ENCODE assay signal across 10 cellular contexts in genomic region chr11:3837793-3838192, GRCh38. TPM values are rescaled to one million over a fixed set of nuclear protein-coding genes. Genes with fewer than 3 reads are reported as not detected.
A peak's percentile ranks its signal among the peaks of the same experiment; 100 is the strongest.
DNase-seq lines count a peak whose midpoint lies in the region; ATAC-seq, FAIRE-seq and TF ChIP-seq lines count a peak whose summit lies in the region.
"Had no signal": no experiment of that assay in that cellular context is flagged by ENCODE, and none has a peak within 500 bp of the region (broad histone marks: within the 10 kb centered on the region; RNA-seq: fewer than 3 reads in every experiment).

No MANE protein-coding gene starts in this region.

- H3K27me3 Mint-ChIP-seq in stimulated activated memory B cell treated with anti-CD40 and anti-IgM and Interleukin-4, amounts not matched to agents 10 μg/mL and 1 μg/mL and 100 μg/mL, for 72 hours = no peaks in the 10 kb centered on the region
- H3K27me3 Mint-ChIP-seq in WTC11 (ENCODE audit: low read depth) = peaks cover 5% of the 10 kb centered on the region

- H3K4me1 Mint-ChIP-seq in stimulated activated memory B cell treated with anti-CD40 and anti-IgM and Interleukin-4, amounts not matched to agents 10 μg/mL and 1 μg/mL and 100 μg/mL, for 72 hours = peaks cover 65% of the 10 kb centered on the region
- peaks cover 60% of the 10 kb centered on the region for H3K4me1 Mint-ChIP-seq in WTC11

- DNase-seq in GM12892 (ENCODE audit: insufficient read length) (no peak), SIG-M5 treated with dmso at 0.1 percent for 504 hours (lab: John Stamatoyannopoulos, UW; ENCODE audit: unreplicated experiment) (peak; percentile 94), fibroblast of villous mesenchyme (ENCODE audit: low read depth) (peak; percentile 35), WTC11 (ENCODE audit: low spot score) (no peak), GM19240 (ENCODE audit: insufficient read length, low spot score) (no peak), HEK293T (ENCODE audit: extremely low spot score) (no peak)
- DNase-seq in central memory CD4-positive, alpha-beta T cell = no peak
- DNase-seq: activated CD4-positive, alpha-beta T cell treated with anti-CD3 and anti-CD28 coated beads, Interleukin-2, amount 50 U/mL, for 4 hours had no signal

- TF ChIP-seq POLR2A in GM12892 (IDR thresholded peaks at IDR 0.05; ENCODE audit: low read depth, low read length) = peak; percentile 57; the same call in 1 of the 2 replicates

- POLR2A ChIA-PET in WTC11 (lab: Charles Lee) = interaction anchor here (1.1 kb wide), 1 partner anchor 11 kb away, joined by 3 read pairs; no protein-coding TSS in a partner anchor
- POLR2A ChIA-PET in HEK293T (lab: Yijun Ruan, JAX) = interaction anchor here (1.8 kb wide), 1 partner anchor 18 kb away, joined by 5 read pairs; the partner anchor contains the start of gene STIM1

- peak overlapping the region; percentile 87 for H3K27ac Mint-ChIP-seq in stimulated activated memory B cell treated with anti-CD40 and anti-IgM and Interleukin-4, amounts not matched to agents 10 μg/mL and 1 μg/mL and 100 μg/mL, for 72 hours
- no peak overlapping the region for H3K27ac Mint-ChIP-seq in WTC11

- H3K4me3 Mint-ChIP-seq in stimulated activated memory B cell treated with anti-CD40 and anti-IgM and Interleukin-4, amounts not matched to agents 10 μg/mL and 1 μg/mL and 100 μg/mL, for 72 hours = peak overlapping the region; percentile 84
- no peak overlapping the region for H3K4me3 Mint-ChIP-seq in WTC11

- no peaks in the 10 kb centered on the region for H3K9me3 Mint-ChIP-seq in stimulated activated memory B cell treated with anti-CD40 and anti-IgM and Interleukin-4, amounts not matched to agents 10 μg/mL and 1 μg/mL and 100 μg/mL, for 72 hours
- H3K9me3 Mint-ChIP-seq in WTC11 = no peaks in the 10 kb centered on the region

- no peak overlapping the region for H3K4me3 ChIP-seq in fibroblast of villous mesenchyme (ENCODE audit: low read depth, low read length)

- peak; percentile 70 for FAIRE-seq in GM12892 (lab: Jason Lieb, UNC)
- FAIRE-seq: islet of Langerhans had no signal

- no peak for TF ChIP-seq CTCF in fibroblast of villous mesenchyme (IDR thresholded peaks at IDR 0.05; ENCODE audit: insufficient read depth, low read depth, low read length)
- no peak for TF ChIP-seq CTCF in WTC11 (IDR thresholded peaks at IDR 0.05)

- CTCF ChIA-PET in WTC11 (lab: Charles Lee) (interaction anchor here (0.6 to 4.7 kb wide), 6 partner anchors 12 to 235 kb away, joined by 3 to 34 read pairs (median 5); partner anchors contain the start of gene STIM1), HEK293T (lab: Yijun Ruan, JAX) (interaction anchor here (0.9 to 1.1 kb wide), 3 partner anchors 12 to 29 kb away, joined by 3 to 5 read pairs (median 5); no protein-coding TSS in a partner anchor)

- no peak for ATAC-seq in stimulated activated memory B cell treated with anti-CD40 and anti-IgM and Interleukin-4, amounts not matched to agents 10 μg/mL and 1 μg/mL and 100 μg/mL, for 72 hours
- no peak for ATAC-seq in WTC11

- H3K36me3 Mint-ChIP-seq in stimulated activated memory B cell treated with anti-CD40 and anti-IgM and Interleukin-4, amounts not matched to agents 10 μg/mL and 1 μg/mL and 100 μg/mL, for 72 hours = peaks cover 50% of the 10 kb centered on the region
- H3K36me3 Mint-ChIP-seq in WTC11 = no peaks in the 10 kb centered on the region

TF ChIP-seq in WTC11, 78 proteins besides CTCF, POLR2A, EP300 and RAD21 (continues in another document):
- TF ChIP-seq PRDM15 (CRISPR knock-in tag; IDR thresholded peaks at IDR 0.05) (no peak), MYBL2 (CRISPR knock-in tag; IDR thresholded peaks at IDR 0.05) (no peak), E2F5 (CRISPR knock-in tag; IDR thresholded peaks at IDR 0.05) (no peak)

TF ChIP-seq in HEK293T, 16 proteins besides CTCF, POLR2A, EP300 and RAD21:
- TF ChIP-seq ZNF384 (IDR thresholded peaks at IDR 0.05) (no peak), FOXK2 (IDR thresholded peaks at IDR 0.05) (no peak), TARDBP (IDR thresholded peaks at IDR 0.05) (no peak), PKNOX1 (IDR thresholded peaks at IDR 0.05) (no peak), L3MBTL2 (conservative IDR thresholded peaks at IDR 0.05) (no peak), FOXA1 (IDR thresholded peaks at IDR 0.05) (no peak), FOXM1 (IDR thresholded peaks at IDR 0.05; ENCODE audit: borderline replicate concordance) (no peak), LEF1 (IDR thresholded peaks at IDR 0.05; ENCODE audit: borderline replicate concordance) (no peak), ELF4 (IDR thresholded peaks at IDR 0.05) (no peak), BHLHE40 (IDR thresholded peaks at IDR 0.05; ENCODE audit: borderline replicate concordance) (no peak), SUZ12 (IDR thresholded peaks at IDR 0.05) (no peak), CTBP1 (IDR thresholded peaks at IDR 0.05; ENCODE audit: borderline replicate concordance) (no peak), HDGF (IDR thresholded peaks at IDR 0.05; ENCODE audit: borderline replicate concordance) (no peak), SP1 (IDR thresholded peaks at IDR 0.05) (no peak), NFRKB (IDR thresholded peaks at IDR 0.05) (no peak), ARNT (IDR thresholded peaks at IDR 0.05) (no peak)

RNA-seq across cellular contexts. Expression of gene RHOG, which starts 3.0 kb away (rescaled TPM):
- polyA plus RNA-seq in GM12892 (2012; ENCODE audit: missing spikeins) = 61.8 TPM
- total RNA-seq in fibroblast of villous mesenchyme (9.0 and 9.5 TPM in 2 replicates), WTC11 (2021) (28.8 to 33.6 TPM (median 28.8 TPM) in 3 replicates)

RNA-seq across cellular contexts. Expression of gene STIM1, which starts 17.7 kb away (rescaled TPM):
- 25.2 TPM for polyA plus RNA-seq in GM12892 (2012; ENCODE audit: missing spikeins)
- 27.4 and 36.7 TPM in 2 replicates for total RNA-seq in fibroblast of villous mesenchyme
- 17.0 to 18.0 TPM (median 17.4 TPM) in 3 replicates for total RNA-seq in WTC11 (2021)

RNA-seq across cellular contexts. Expression of gene PGAP2, which starts 29.4 kb away (rescaled TPM):
- polyA plus RNA-seq in GM12892 (2012; ENCODE audit: missing spikeins) = 24.1 TPM
- 7.4 and 8.2 TPM in 2 replicates for total RNA-seq in fibroblast of villous mesenchyme
- 38.2 to 43.0 TPM (median 40.7 TPM) in 3 replicates for total RNA-seq in WTC11 (2021)

RNA-seq across cellular contexts. Expression of gene NUP98, which starts 40.4 kb away (rescaled TPM):
- polyA plus RNA-seq in GM12892 (2012; ENCODE audit: missing spikeins) = 40.5 TPM
- total RNA-seq in fibroblast of villous mesenchyme (136 and 183 TPM in 2 replicates), WTC11 (2021) (81.3 to 91.4 TPM (median 81.4 TPM) in 3 replicates)

Comparison
In these comparisons a context has a peak if more than half of its experiments do, and no peak if none do; other contexts are left out.
1. DNase-seq: peak in SIG-M5 treated with dmso at 0.1 percent for 504 hours (single experiment) and fibroblast of villous mesenchyme (single experiment); none in GM12892 (single experiment), WTC11 (single experiment), GM19240 (single experiment), central memory CD4-positive, alpha-beta T cell (single experiment) and HEK293T (single experiment).